ENCODE assay signal across 8 cellular contexts in genomic region chr3:132343018-132343612, GRCh38. TPM values are rescaled to one million over a fixed set of nuclear protein-coding genes. Genes with fewer than 3 reads are reported as not detected.
DNase-seq lines count a peak whose midpoint lies in the region; ATAC-seq, FAIRE-seq and TF ChIP-seq lines count a peak whose summit lies in the region.

No MANE protein-coding gene starts in this region.

- peak; percentile 86 for TF ChIP-seq CTCF in AG09309 (IDR thresholded peaks at IDR 0.05; ENCODE audit: control insufficient read depth, insufficient read depth, low read depth, low read length, missing control alignments)
- TF ChIP-seq CTCF in GM12873 (IDR thresholded peaks at IDR 0.05; ENCODE audit: insufficient read depth, low read depth, low read length, missing control alignments) = peak; percentile 83
- peak; percentile 69 for TF ChIP-seq CTCF in kidney (IDR thresholded peaks at IDR 0.05; ENCODE audit: borderline replicate concordance, extremely low read depth, insufficient read depth)

- H3K9me3 ChIP-seq in NT2/D1 (ENCODE audit: insufficient read depth, low read length) = no peaks in the 10 kb centered on the region
- H3K9me3 ChIP-seq in kidney (ENCODE audit: control insufficient read depth in 1 of 2, low read length in 2 of 2) = no peaks in the 10 kb centered on the region

- no peak for ATAC-seq in HG03139 (IDR thresholded peaks at IDR 0.05; ENCODE audit: unreplicated experiment)

- H3K36me3 ChIP-seq in NT2/D1 (ENCODE audit: insufficient read depth, insufficient read length, low read length) = no peaks in the 10 kb centered on the region
- H3K36me3 ChIP-seq in kidney (ENCODE audit: control insufficient read depth in 1 of 2, insufficient read depth in 2 of 2, low read length in 2 of 2) = no peaks in the 10 kb centered on the region

- H3K27ac ChIP-seq in kidney (ENCODE audit: low read depth in 2 of 2, low read length in 2 of 2) = no peak overlapping the region

- H3K4me3 ChIP-seq in AG09309 (ENCODE audit: control insufficient read depth, low read depth, low read length) (no peak overlapping the region), NT2/D1 (ENCODE audit: insufficient read length, low read depth) (no peak overlapping the region), kidney (ENCODE audit: low read length in 2 of 2) (peak overlapping the region in 1 of 2 donors; percentile 16)

- intact Hi-C loops in kidney (cut with DNase I) = loop anchor here (10.0 kb wide), 1 partner anchor 88 kb away; no protein-coding TSS in a partner anchor

- no peaks in the 10 kb centered on the region for H3K27me3 ChIP-seq in NT2/D1 (ENCODE audit: insufficient read depth, insufficient read length)

- peak; percentile 45 for FAIRE-seq in kidney (lab: Jason Lieb, UNC)

- H3K4me1 ChIP-seq in NT2/D1 (ENCODE audit: insufficient read depth, insufficient read length) (no peaks in the 10 kb centered on the region), kidney (ENCODE audit: control insufficient read depth in 1 of 2, insufficient read depth in 1 of 2, low read depth in 1 of 2, low read length in 2 of 2) (no peaks in the 10 kb centered on the region)

- H3K9ac ChIP-seq in NT2/D1 (ENCODE audit: insufficient read length, low read depth) (no peak overlapping the region), kidney (ENCODE audit: low read length in 2 of 2) (no peak overlapping the region)

- DNase-seq in AG09309 (ENCODE audit: low read depth) (peak; percentile 23), KG1 (lab: John Stamatoyannopoulos, UW) (peak; percentile 25), NT2/D1 (ENCODE audit: low read depth, low spot score) (peak; percentile 57), kidney (no peak), superior temporal gyrus (ENCODE audit: extremely low spot score) (peak; percentile 85)
- peak; percentile 12 for DNase-seq in central memory CD4-positive, alpha-beta T cell

RNA-seq across cellular contexts. Expression of gene ACP3, which starts 25.9 kb away (rescaled TPM):
- total RNA-seq in kidney = 67.8 TPM
- 31.8 TPM for polyA plus RNA-seq in kidney (ENCODE audit: insufficient read depth, low read depth, low replicate concordance)
